In the genomic region with DNA sequence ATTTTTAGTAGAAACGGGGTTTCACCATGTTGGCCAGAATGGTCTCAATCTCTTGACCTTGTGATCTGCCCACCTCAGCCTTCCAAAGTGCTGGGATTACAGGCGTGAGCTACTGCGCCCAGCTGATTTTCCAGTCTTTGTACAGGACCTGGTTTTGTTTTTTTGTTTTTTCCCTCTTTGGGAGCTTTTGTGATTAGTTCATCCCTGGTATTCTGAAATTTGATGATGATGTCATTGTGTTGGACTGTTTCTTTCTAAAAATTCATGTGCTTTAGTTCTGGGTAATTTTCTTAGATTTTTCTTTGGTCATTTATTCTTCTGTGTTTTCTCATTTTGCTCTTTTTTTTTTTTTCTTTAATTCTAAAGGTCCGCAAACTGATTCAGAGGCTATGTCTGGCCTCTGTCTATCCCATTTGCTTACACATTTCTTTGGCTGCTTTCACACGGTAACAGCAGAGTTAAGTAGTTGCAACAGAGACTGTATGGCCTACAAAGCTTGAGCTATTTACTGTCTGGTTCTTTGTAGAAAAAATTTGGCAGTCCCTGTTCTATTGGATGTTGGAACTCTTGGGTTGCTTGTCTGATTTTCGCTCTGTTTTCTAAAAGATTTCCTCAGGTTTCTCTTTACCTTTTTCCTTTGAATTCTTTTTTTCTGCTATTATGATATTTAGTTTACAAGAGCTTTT, we compare ENCODE assay signal across 21 cellular contexts.
"Had no signal": no experiment of that assay in that cellular context is flagged by ENCODE, and none has a peak within 500 bp of the region (broad histone marks: within the 10 kb centered on the region; RNA-seq: fewer than 3 reads in every experiment).

No MANE protein-coding gene starts in this region.

- H3K9me3 Mint-ChIP-seq: central memory CD8-positive, alpha-beta T cell; natural killer cell treated with Interleukin-12 subunit alpha and Interleukin-12 subunit beta and Interleukin-15 and Interleukin-18, amount 100 ng/mL, for 72 hours had no signal

- ATAC-seq: activated CD4-positive, alpha-beta T cell treated with anti-CD3 and anti-CD28 coated beads for 36 hours; activated CD8-positive, alpha-beta T cell treated with anti-CD3 and anti-CD28 coated beads for 36 hours; activated naive CD4-positive, alpha-beta T cell treated with anti-CD3 and anti-CD28 coated beads, Interleukin-2, amount 50 U/mL, for 72 hours; foreskin keratinocyte; natural killer cell treated with Interleukin-12 subunit alpha and Interleukin-12 subunit beta and Interleukin-15 and Interleukin-18, amount 100 ng/mL, for 72 hours; right cardiac atrium; stimulated activated naive CD8-positive, alpha-beta T cell treated with anti-CD3 and anti-CD28 coated beads, Interleukin-15, Interleukin-2, amounts not matched to agents 100 U/mL and 50 U/mL, for 24 hours had no signal

- H3K36me3 ChIP-seq: brain microvascular endothelial cell had no signal

- DNase-seq: activated CD4-positive, alpha-beta T cell treated with anti-CD3 and anti-CD28 coated beads for 36 hours; activated CD8-positive, alpha-beta T cell treated with anti-CD3 and anti-CD28 coated beads for 36 hours; activated gamma-delta T cell; activated T-cell treated with anti-CD3 and anti-CD28 coated beads, Interleukin-2, amount 50 U/mL, for 48 hours; amygdala; brain microvascular endothelial cell; dermis blood vessel endothelial cell; foreskin keratinocyte; glutamatergic neuron; hypothalamus; kidney glomerular epithelial cell; occipital lobe; right cardiac atrium; stimulated activated naive CD8-positive, alpha-beta T cell treated with anti-CD3 and anti-CD28 coated beads, Interleukin-15, Interleukin-2, amounts not matched to agents 100 U/mL and 50 U/mL, for 24 hours; trophoblast cell had no signal

- H3K27me3 Mint-ChIP-seq: activated CD4-positive, alpha-beta T cell treated with anti-CD3 and anti-CD28 coated beads for 36 hours; activated CD8-positive, alpha-beta T cell treated with anti-CD3 and anti-CD28 coated beads for 36 hours; central memory CD8-positive, alpha-beta T cell; natural killer cell treated with Interleukin-12 subunit alpha and Interleukin-12 subunit beta and Interleukin-15 and Interleukin-18, amount 100 ng/mL, for 72 hours had no signal

- H3K27ac ChIP-seq: brain microvascular endothelial cell, epithelial cell of prostate, foreskin keratinocyte had no signal

- H3K4me1 ChIP-seq: foreskin keratinocyte had no signal

- H3K4me3 ChIP-seq: smooth muscle cell had no signal

- H3K4me3 Mint-ChIP-seq: activated CD4-positive, alpha-beta T cell treated with anti-CD3 and anti-CD28 coated beads for 36 hours; activated CD8-positive, alpha-beta T cell treated with anti-CD3 and anti-CD28 coated beads for 36 hours; central memory CD8-positive, alpha-beta T cell; natural killer cell treated with Interleukin-12 subunit alpha and Interleukin-12 subunit beta and Interleukin-15 and Interleukin-18, amount 100 ng/mL, for 72 hours; T-helper 1 cell treated with Interleukin-12 subunit alpha and Interleukin-12 subunit beta and Interleukin-4 antibody, amounts not matched to agents 30 μg/mL and 1 μg/mL, for 36 hours had no signal

- H3K27ac Mint-ChIP-seq: activated CD4-positive, alpha-beta T cell treated with anti-CD3 and anti-CD28 coated beads for 36 hours; activated CD8-positive, alpha-beta T cell treated with anti-CD3 and anti-CD28 coated beads for 36 hours; activated naive CD4-positive, alpha-beta T cell treated with anti-CD3 and anti-CD28 coated beads, Interleukin-2, amount 50 U/mL, for 72 hours; natural killer cell treated with Interleukin-12 subunit alpha and Interleukin-12 subunit beta and Interleukin-15 and Interleukin-18, amount 100 ng/mL, for 72 hours; T-helper 1 cell treated with Interleukin-12 subunit alpha and Interleukin-12 subunit beta and Interleukin-4 antibody, amounts not matched to agents 30 μg/mL and 1 μg/mL, for 36 hours had no signal
